Comparison of ENCODE assay signal across 21 cellular contexts in genomic region chr10:102188298-102188940, GRCh38. TPM values are rescaled to one million over a fixed set of nuclear protein-coding genes. Genes with fewer than 3 reads are reported as not detected.
A peak's percentile ranks its signal among the peaks of the same experiment; 100 is the strongest.
DNase-seq lines count a peak whose midpoint lies in the region; ATAC-seq and TF ChIP-seq lines count a peak whose summit lies in the region.
"Had no signal": no experiment of that assay in that cellular context is flagged by ENCODE, and none has a peak within 500 bp of the region (broad histone marks: within the 10 kb centered on the region; RNA-seq: fewer than 3 reads in every experiment).

No MANE protein-coding gene starts in this region.

- H3K4me1 ChIP-seq in osteoblast (ENCODE audit: insufficient read depth, low read length) = no peaks in the 10 kb centered on the region
- H3K4me1 ChIP-seq: BLaER1, thyroid gland had no signal

- H3K4me1 Mint-ChIP-seq in activated CD4-positive, alpha-beta T cell treated with anti-CD3 and anti-CD28 coated beads, Interleukin-2, amount 10 ng/mL, durations not matched to agents 24 days and 14 days = peaks cover 18% of the 10 kb centered on the region
- H3K4me1 Mint-ChIP-seq in activated T-helper 17 cell treated with anti-CD3 and anti-CD28 coated beads, Interleukin-2, amount 50 U/mL, for 72 hours = peaks cover 4% of the 10 kb centered on the region

- no peak for DNase-seq in activated CD4-positive, alpha-beta T cell treated with anti-CD3 and anti-CD28 coated beads, Interleukin-2, amount 10 ng/mL, durations not matched to agents 24 days and 14 days
- no peak for DNase-seq in activated CD4-positive, alpha-beta T cell treated with anti-CD3 and anti-CD28 coated beads, Interleukin-2, amount 50 U/mL, for 4 hours
- DNase-seq in osteoblast (ENCODE audit: insufficient read length, low spot score, missing footprints) (no peak), occipital lobe (lab: John Stamatoyannopoulos, UW) (no peak), DMS 273 (lab: John Stamatoyannopoulos, UW; ENCODE audit: unreplicated experiment) (no peak)
- DNase-seq: GF-D8; HFFc6; NCI-H1930; NCI-H446 treated with DMSO at 0.1 percent for 48 hours; right cardiac atrium; Right ventricle myocardium superior; stimulated activated naive B cell treated with anti-CD40 and anti-IgM and Interleukin-4, amounts not matched to agents 10 μg/mL and 1 μg/mL and 100 μg/mL, for 72 hours; thyroid gland; WERI-Rb-1 had no signal

- H3K4me2 ChIP-seq in osteoblast (ENCODE audit: insufficient read depth, low read length) = no peak overlapping the region
- H3K4me2 ChIP-seq: BLaER1 had no signal

- peak overlapping the region; percentile 57 for H2AFZ ChIP-seq in osteoblast (ENCODE audit: low read length)

- peaks cover 3% of the 10 kb centered on the region for H3K9me3 ChIP-seq in osteoblast (ENCODE audit: low read depth, low read length)
- H3K9me3 ChIP-seq: esophagus muscularis mucosa, thyroid gland had no signal

- ATAC-seq in activated T-helper 17 cell treated with anti-CD3 and anti-CD28 coated beads, Interleukin-2, amount 50 U/mL, for 72 hours (replicated peaks) = no peak
- ATAC-seq: K562; stimulated activated naive B cell treated with anti-CD40 and anti-IgM and Interleukin-4, amounts not matched to agents 10 μg/mL and 1 μg/mL and 100 μg/mL, for 72 hours had no signal

- H4K20me1 ChIP-seq in osteoblast (ENCODE audit: insufficient read depth, low read length) = no peaks in the 10 kb centered on the region
- H4K20me1 ChIP-seq: BLaER1 had no signal

- H3K36me3 Mint-ChIP-seq in activated CD4-positive, alpha-beta T cell treated with anti-CD3 and anti-CD28 coated beads, Interleukin-2, amount 10 ng/mL, durations not matched to agents 24 days and 14 days (ENCODE audit: low read depth) = peaks cover 8% of the 10 kb centered on the region
- H3K36me3 Mint-ChIP-seq in activated T-helper 17 cell treated with anti-CD3 and anti-CD28 coated beads, Interleukin-2, amount 50 U/mL, for 72 hours (ENCODE audit: low read depth) = no peaks in the 10 kb centered on the region

- intact Hi-C loops in activated CD4-positive, alpha-beta T cell treated with anti-CD3 and anti-CD28 coated beads, Interleukin-2, amount 10 ng/mL, durations not matched to agents 24 days and 14 days (cut with micrococcal nuclease) = loop anchor here (5.0 kb wide), 1 partner anchor 39 kb away; the partner anchor contains the start of gene ELOVL3

- peak overlapping the region; percentile 49 for H3K27ac Mint-ChIP-seq in activated CD4-positive, alpha-beta T cell treated with anti-CD3 and anti-CD28 coated beads, Interleukin-2, amount 10 ng/mL, durations not matched to agents 24 days and 14 days
- no peak overlapping the region for H3K27ac Mint-ChIP-seq in activated T-helper 17 cell treated with anti-CD3 and anti-CD28 coated beads, Interleukin-2, amount 50 U/mL, for 72 hours
- H3K27ac Mint-ChIP-seq: HFFc6; stimulated activated naive B cell treated with anti-CD40 and anti-IgM and Interleukin-4, amounts not matched to agents 10 μg/mL and 1 μg/mL and 100 μg/mL, for 72 hours had no signal

- no peaks in the 10 kb centered on the region for H3K79me2 ChIP-seq in osteoblast (ENCODE audit: insufficient read depth, low read length)

- H3K4me3 Mint-ChIP-seq in activated CD4-positive, alpha-beta T cell treated with anti-CD3 and anti-CD28 coated beads, Interleukin-2, amount 10 ng/mL, durations not matched to agents 24 days and 14 days = no peak overlapping the region
- peak overlapping the region; percentile 53 for H3K4me3 Mint-ChIP-seq in activated T-helper 17 cell treated with anti-CD3 and anti-CD28 coated beads, Interleukin-2, amount 50 U/mL, for 72 hours
- H3K4me3 Mint-ChIP-seq: HFFc6; stimulated activated naive B cell treated with anti-CD40 and anti-IgM and Interleukin-4, amounts not matched to agents 10 μg/mL and 1 μg/mL and 100 μg/mL, for 72 hours had no signal

- H3K4me3 ChIP-seq in osteoblast (ENCODE audit: insufficient read depth, low read length) = no peak overlapping the region
- H3K4me3 ChIP-seq: BLaER1, esophagus muscularis mucosa, K562, thyroid gland had no signal

- H3K27me3 Mint-ChIP-seq in activated CD4-positive, alpha-beta T cell treated with anti-CD3 and anti-CD28 coated beads, Interleukin-2, amount 10 ng/mL, durations not matched to agents 24 days and 14 days = peaks cover 4% of the 10 kb centered on the region
- no peaks in the 10 kb centered on the region for H3K27me3 Mint-ChIP-seq in activated T-helper 17 cell treated with anti-CD3 and anti-CD28 coated beads, Interleukin-2, amount 50 U/mL, for 72 hours

- H3K27me3 ChIP-seq in osteoblast (ENCODE audit: insufficient read depth, low read length) = no peaks in the 10 kb centered on the region
- H3K27me3 ChIP-seq: BLaER1, esophagus muscularis mucosa, thyroid gland had no signal

- H3K27ac ChIP-seq in osteoblast (ENCODE audit: low read depth, low read length) = no peak overlapping the region
- H3K27ac ChIP-seq: BLaER1, esophagus muscularis mucosa, thyroid gland, WERI-Rb-1 had no signal

- H3K9me3 Mint-ChIP-seq in activated CD4-positive, alpha-beta T cell treated with anti-CD3 and anti-CD28 coated beads, Interleukin-2, amount 10 ng/mL, durations not matched to agents 24 days and 14 days = peaks cover 23% of the 10 kb centered on the region
- H3K9me3 Mint-ChIP-seq in activated T-helper 17 cell treated with anti-CD3 and anti-CD28 coated beads, Interleukin-2, amount 50 U/mL, for 72 hours = peaks cover 3% of the 10 kb centered on the region

- no peaks in the 10 kb centered on the region for H3K36me3 ChIP-seq in osteoblast (ENCODE audit: insufficient read depth, low read length)
- H3K36me3 ChIP-seq: BLaER1, esophagus muscularis mucosa, thyroid gland, WERI-Rb-1 had no signal

- TF ChIP-seq CTCF in osteoblast (IDR thresholded peaks at IDR 0.05; ENCODE audit: extremely low read depth, low read depth, low read length) = no peak

RNA-seq across cellular contexts. Expression of gene NOLC1, which starts 36.2 kb away (rescaled TPM):
- total RNA-seq in activated CD4-positive, alpha-beta T cell treated with anti-CD3 and anti-CD28 coated beads, Interleukin-2, amount 10 ng/mL, durations not matched to agents 24 days and 14 days = 268 and 281 TPM in 2 replicates
- total RNA-seq in activated T-helper 17 cell treated with anti-CD3 and anti-CD28 coated beads, Interleukin-2, amount 50 U/mL, for 72 hours = 100 to 1,000 TPM in 1 of 2 donors, 10 to 100 TPM in 1; 76.9 to 168 TPM
- total RNA-seq in osteoblast (13.3 and 18.1 TPM in 2 replicates), occipital lobe (32.4 TPM)

RNA-seq across cellular contexts. Expression of gene ELOVL3, which starts 37.7 kb away (rescaled TPM):
- total RNA-seq in activated CD4-positive, alpha-beta T cell treated with anti-CD3 and anti-CD28 coated beads, Interleukin-2, amount 10 ng/mL, durations not matched to agents 24 days and 14 days = 0.14 TPM in 1 of 2 replicates, not detected in the other
- under 1 TPM; 0.24 to 0.32 TPM for total RNA-seq in activated T-helper 17 cell treated with anti-CD3 and anti-CD28 coated beads, Interleukin-2, amount 50 U/mL, for 72 hours
- 2.2 and 2.7 TPM in 2 replicates for total RNA-seq in osteoblast
- total RNA-seq in occipital lobe = 0.16 TPM
- total RNA-seq: A172; activated T-helper 2 cell treated with anti-CD3 and anti-CD28 coated beads, Interferon-gamma antibody, Interleukin-2, Interleukin-4, amounts not matched to agents 10 μg/mL and 5 μg/mL and 100 μg/mL, durations not matched to agents 14 hours and 24 hours and 36 hours; cardiac septum; thyroid gland had no signal

RNA-seq across cellular contexts. Expression of gene PITX3, which starts 52.9 kb away (rescaled TPM):
- total RNA-seq in activated CD4-positive, alpha-beta T cell treated with anti-CD3 and anti-CD28 coated beads, Interleukin-2, amount 10 ng/mL, durations not matched to agents 24 days and 14 days = 0.54 and 0.86 TPM in 2 replicates
- total RNA-seq in activated T-helper 17 cell treated with anti-CD3 and anti-CD28 coated beads, Interleukin-2, amount 50 U/mL, for 72 hours = under 1 TPM in 1 of 2 donors, not detected in 1; 0.17 TPM
- total RNA-seq in osteoblast = under 0.01 TPM in 1 of 2 replicates, not detected in the other
- total RNA-seq in occipital lobe = not detected
- total RNA-seq: A172, esophagus muscularis mucosa had no signal

RNA-seq across cellular contexts. Expression of gene PPRC1, which starts 55.6 kb away (rescaled TPM):
- total RNA-seq in activated CD4-positive, alpha-beta T cell treated with anti-CD3 and anti-CD28 coated beads, Interleukin-2, amount 10 ng/mL, durations not matched to agents 24 days and 14 days = 111 and 113 TPM in 2 replicates
- total RNA-seq in activated T-helper 17 cell treated with anti-CD3 and anti-CD28 coated beads, Interleukin-2, amount 50 U/mL, for 72 hours = 10 to 100 TPM; 34.5 to 71.3 TPM
- total RNA-seq in osteoblast (14.1 and 17.7 TPM in 2 replicates), occipital lobe (8.4 TPM)

RNA-seq across cellular contexts. Expression of gene GBF1, which starts 56.9 kb away (rescaled TPM):
- total RNA-seq in activated CD4-positive, alpha-beta T cell treated with anti-CD3 and anti-CD28 coated beads, Interleukin-2, amount 10 ng/mL, durations not matched to agents 24 days and 14 days = 45.2 and 47.7 TPM in 2 replicates
- 10 to 100 TPM; 28.5 to 38.9 TPM for total RNA-seq in activated T-helper 17 cell treated with anti-CD3 and anti-CD28 coated beads, Interleukin-2, amount 50 U/mL, for 72 hours
- total RNA-seq in osteoblast = 37.4 and 38.0 TPM in 2 replicates
- total RNA-seq in occipital lobe = 16.5 TPM
